Comparison of ENCODE assay signal across 8 cellular contexts in the genomic region with DNA sequence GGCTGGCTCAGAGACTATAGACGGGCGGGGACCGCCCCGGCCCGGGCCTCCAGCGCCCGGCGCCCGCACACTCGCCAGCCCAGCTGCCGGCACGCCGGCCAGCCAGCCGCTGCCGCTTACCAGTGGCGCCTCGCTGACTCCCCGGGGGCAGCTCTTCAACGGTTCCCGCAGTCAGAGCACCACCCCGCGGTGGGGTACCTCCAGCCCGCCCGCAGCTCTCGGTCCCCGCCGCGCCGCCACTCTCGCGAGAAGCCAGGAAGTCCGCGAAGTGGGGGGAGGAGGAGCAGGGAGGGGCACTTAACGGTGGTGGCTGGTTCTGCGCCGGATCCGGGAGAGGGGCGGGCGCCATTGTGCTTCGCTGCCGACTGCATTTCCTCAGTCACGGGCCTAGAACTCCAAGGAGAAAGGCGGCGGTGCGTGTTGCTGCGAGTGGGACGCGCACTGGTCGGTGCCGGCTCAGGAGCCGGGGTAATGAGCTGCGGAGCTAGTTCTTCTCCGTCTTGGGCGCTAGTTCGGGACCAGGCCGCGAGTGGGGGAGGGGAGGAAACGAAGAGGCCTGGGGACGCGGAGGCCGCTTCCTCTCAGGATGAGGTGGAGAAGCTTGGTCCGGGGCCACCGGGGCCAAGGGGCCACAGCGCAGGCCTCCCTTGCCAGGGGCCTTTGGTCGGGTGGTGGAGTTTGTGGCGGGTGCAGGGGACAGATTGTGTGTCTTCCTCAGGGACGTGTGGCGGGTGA. TPM values are rescaled to one million over a fixed set of nuclear protein-coding genes. Genes with fewer than 3 reads are reported as not detected.
DNase-seq lines count a peak whose midpoint lies in the region; ATAC-seq and TF ChIP-seq lines count a peak whose summit lies in the region.

A gene with protein sequence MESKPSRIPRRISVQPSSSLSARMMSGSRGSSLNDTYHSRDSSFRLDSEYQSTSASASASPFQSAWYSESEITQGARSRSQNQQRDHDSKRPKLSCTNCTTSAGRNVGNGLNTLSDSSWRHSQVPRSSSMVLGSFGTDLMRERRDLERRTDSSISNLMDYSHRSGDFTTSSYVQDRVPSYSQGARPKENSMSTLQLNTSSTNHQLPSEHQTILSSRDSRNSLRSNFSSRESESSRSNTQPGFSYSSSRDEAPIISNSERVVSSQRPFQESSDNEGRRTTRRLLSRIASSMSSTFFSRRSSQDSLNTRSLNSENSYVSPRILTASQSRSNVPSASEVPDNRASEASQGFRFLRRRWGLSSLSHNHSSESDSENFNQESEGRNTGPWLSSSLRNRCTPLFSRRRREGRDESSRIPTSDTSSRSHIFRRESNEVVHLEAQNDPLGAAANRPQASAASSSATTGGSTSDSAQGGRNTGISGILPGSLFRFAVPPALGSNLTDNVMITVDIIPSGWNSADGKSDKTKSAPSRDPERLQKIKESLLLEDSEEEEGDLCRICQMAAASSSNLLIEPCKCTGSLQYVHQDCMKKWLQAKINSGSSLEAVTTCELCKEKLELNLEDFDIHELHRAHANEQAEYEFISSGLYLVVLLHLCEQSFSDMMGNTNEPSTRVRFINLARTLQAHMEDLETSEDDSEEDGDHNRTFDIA (plus strand): TSS at position 313 of the 735 bp plus-strand sequence. CDS start 16,517 bp downstream, outside the sequence.

- TF ChIP-seq CTCF in GM12874 (IDR thresholded peaks at IDR 0.05; ENCODE audit: insufficient read depth, low read depth, low read length) (peak; percentile 72), type B pancreatic cell (conservative IDR thresholded peaks at IDR 0.05) (peak; percentile 77)

- DNase-seq in NCI-H1417 (lab: John Stamatoyannopoulos, UW) = peak; percentile 78 to 88 (median 88)
- DNase-seq in SW 1271 (lab: John Stamatoyannopoulos, UW) = peak; percentile 81 to 93
- peak; percentile 97 for DNase-seq in activated naive CD8-positive, alpha-beta T cell treated with anti-CD3 and anti-CD28 coated beads, Interleukin-2, amount 50 U/mL, for 24 hours
- peak; percentile 98 for DNase-seq in cardiac septum (ENCODE audit: low spot score)
- peak; percentile 91 for DNase-seq in pons (ENCODE audit: low spot score)
- peak; percentile 98 for DNase-seq in type B pancreatic cell (ENCODE audit: extremely low spot score, unreplicated experiment)

- peak; percentile 94 for ATAC-seq in HG02763 (IDR thresholded peaks at IDR 0.05; ENCODE audit: unreplicated experiment)
- ATAC-seq in activated naive CD8-positive, alpha-beta T cell treated with anti-CD3 and anti-CD28 coated beads, Interleukin-2, amount 50 U/mL, for 24 hours = peak; percentile 94

- peaks cover 48% of the 10 kb centered on the region for H3K36me3 Mint-ChIP-seq in activated naive CD8-positive, alpha-beta T cell treated with anti-CD3 and anti-CD28 coated beads, Interleukin-2, amount 50 U/mL, for 24 hours (ENCODE audit: low read depth)
- peaks cover 22% of the 10 kb centered on the region for H3K36me3 Mint-ChIP-seq in type B pancreatic cell

- peak within 1 kb of the TSS; percentile 99 for H3K27ac Mint-ChIP-seq in activated naive CD8-positive, alpha-beta T cell treated with anti-CD3 and anti-CD28 coated beads, Interleukin-2, amount 50 U/mL, for 24 hours
- H3K27ac Mint-ChIP-seq in type B pancreatic cell = peak within 1 kb of the TSS; percentile 91

- no peaks in the 10 kb centered on the region for H3K27me3 Mint-ChIP-seq in activated naive CD8-positive, alpha-beta T cell treated with anti-CD3 and anti-CD28 coated beads, Interleukin-2, amount 50 U/mL, for 24 hours
- no peaks in the 10 kb centered on the region for H3K27me3 Mint-ChIP-seq in type B pancreatic cell

- peak within 1 kb of the TSS; percentile 98 for H3K4me3 Mint-ChIP-seq in activated naive CD8-positive, alpha-beta T cell treated with anti-CD3 and anti-CD28 coated beads, Interleukin-2, amount 50 U/mL, for 24 hours
- H3K4me3 Mint-ChIP-seq in type B pancreatic cell = peak within 1 kb of the TSS; percentile 99

- H3K4me1 Mint-ChIP-seq in activated naive CD8-positive, alpha-beta T cell treated with anti-CD3 and anti-CD28 coated beads, Interleukin-2, amount 50 U/mL, for 24 hours = peaks cover 51% of the 10 kb centered on the region
- H3K4me1 Mint-ChIP-seq in type B pancreatic cell (ENCODE audit: unreplicated experiment) = peaks cover 33% of the 10 kb centered on the region

- intact Hi-C loops in cardiac septum (cut with DNase I) = loop anchor here (1.0 to 5.0 kb wide), 2 partner anchors 85 to 95 kb away; a partner anchor contains a TSS

- no peaks in the 10 kb centered on the region for H3K9me3 Mint-ChIP-seq in activated naive CD8-positive, alpha-beta T cell treated with anti-CD3 and anti-CD28 coated beads, Interleukin-2, amount 50 U/mL, for 24 hours
- H3K9me3 Mint-ChIP-seq in type B pancreatic cell = peaks cover 5% of the 10 kb centered on the region

RNA-seq across cellular contexts. Expression of the gene that starts here (rescaled TPM):
- total RNA-seq in cardiac septum (86.5 TPM), type B pancreatic cell (ENCODE audit: low replicate concordance) (96.1 and 104 TPM in 2 replicates)

Comparison
In these comparisons a context has a peak if more than half of its experiments do, and no peak if none do; other contexts are left out.
1. Peak in every context shown above with its lines: DNase-seq and ATAC-seq.